Comparison of ENCODE assay signal across 8 cellular contexts in genomic region chr11:45917623-45918330, GRCh38. TPM values are rescaled to one million over a fixed set of nuclear protein-coding genes. Genes with fewer than 3 reads are reported as not detected.
DNase-seq lines count a peak whose midpoint lies in the region; ATAC-seq, FAIRE-seq and TF ChIP-seq lines count a peak whose summit lies in the region.

PEX16 (minus strand) TSS chr11:45917877; CDS start chr11:45917811, 66 bp downstream.

- TF ChIP-seq CTCF in 22Rv1 (IDR thresholded peaks at IDR 0.05) (no peak), body of pancreas (IDR thresholded peaks at IDR 0.05) (no peak), sigmoid colon (IDR thresholded peaks at IDR 0.05) (no peak)

- no peaks in the 10 kb centered on the region for H3K9me3 ChIP-seq in body of pancreas
- H3K9me3 ChIP-seq in sigmoid colon: no peaks in the 10 kb centered on the region

- H3K27me3 ChIP-seq in body of pancreas: no peaks in the 10 kb centered on the region
- H3K27me3 ChIP-seq in sigmoid colon: peaks cover 8 to 16% (median 13%) of the 10 kb centered on the region in 3 donors

- FAIRE-seq in TTC549 (lab: Jason Lieb, UNC): peak; percentile 78

- H3K36me3 ChIP-seq in body of pancreas (replicated peaks in 1 of 2; ENCODE audit: insufficient read depth in 1 of 2, low read depth in 2 of 2) (peaks cover 12 to 20% of the 10 kb centered on the region in 2 donors), sigmoid colon (peaks cover 15 to 33% (median 22%) of the 10 kb centered on the region in 4 donors)

- H3K4me3 ChIP-seq in body of pancreas: peak within 1 kb of the TSS; percentile 82 to 91
- peak within 1 kb of the TSS; percentile 81 to 96 (median 86) for H3K4me3 ChIP-seq in sigmoid colon

- H3K4me1 ChIP-seq in body of pancreas: peaks cover 52% of the 10 kb centered on the region
- peaks cover 0 to 31% (median 26%) of the 10 kb centered on the region in 4 donors for H3K4me1 ChIP-seq in sigmoid colon

- TF ChIP-seq POLR2A in body of pancreas (IDR thresholded peaks at IDR 0.05) (peak; percentile 68 to 90 (median 90)), sigmoid colon (IDR thresholded peaks at IDR 0.05) (peak; percentile 63 to 75)

- WGBS in body of pancreas, 2 donors: 0% methylated on average over 9 to 45 of the region's 45 CpGs
- WGBS in sigmoid colon, 2 donors: 0 to 1% methylated on average over 45 of the region's 45 CpGs

- H3K27ac ChIP-seq in 22Rv1 (peak within 1 kb of the TSS; percentile 90), body of pancreas (peak within 1 kb of the TSS; percentile 93 to 97 (median 96)), sigmoid colon (peak within 1 kb of the TSS; percentile 90 to 92 (median 91))

- peak in 1 of 4 donors; percentile 24 for TF ChIP-seq EP300 in sigmoid colon (IDR thresholded peaks at IDR 0.05)

- intact Hi-C loops in body of pancreas (cut with DNase I): no loop called here
- intact Hi-C loops in sigmoid colon (cut with DNase I): loop anchor here (1.0 to 2.0 kb wide), 4 partner anchors 17 to 204 kb away; partner anchors contain the start of genes PHF21A and SLC35C1

- peak; percentile 87 for ATAC-seq in GM18520 (IDR thresholded peaks at IDR 0.05; ENCODE audit: unreplicated experiment)
- ATAC-seq in HG03064 (IDR thresholded peaks at IDR 0.05; ENCODE audit: low read depth, unreplicated experiment): peak; percentile 86
- ATAC-seq in body of pancreas: peak; percentile 80

- DNase-seq in NCI-H2107 treated with DMSO at 0.1 percent for 48 hours (lab: John Stamatoyannopoulos, UW; ENCODE audit: unreplicated experiment) (peak; percentile 91), body of pancreas (peak; percentile 96 to 99 (median 98)), iPS DF 4.7 (ENCODE audit: extremely low read depth, low spot score) (peak; percentile 83), sigmoid colon (peak; percentile 99)

RNA-seq across cellular contexts. Expression of gene PEX16, which starts in this region (rescaled TPM):
- total RNA-seq in body of pancreas (10 to 100 TPM; 29.1 to 41.5 TPM), sigmoid colon (10 to 100 TPM; 13.8 to 28.2 (median 21.6) TPM)
- 10 to 100 TPM; 30.3 to 46.3 (median 37.8) TPM for polyA plus RNA-seq in sigmoid colon

Comparison
In these comparisons a context has a peak if more than half of its experiments do, and no peak if none do; other contexts are left out.
1. Peak in every context shown above with its lines: DNase-seq, ATAC-seq, H3K4me3 ChIP-seq and H3K27ac ChIP-seq.